In the genomic region with DNA sequence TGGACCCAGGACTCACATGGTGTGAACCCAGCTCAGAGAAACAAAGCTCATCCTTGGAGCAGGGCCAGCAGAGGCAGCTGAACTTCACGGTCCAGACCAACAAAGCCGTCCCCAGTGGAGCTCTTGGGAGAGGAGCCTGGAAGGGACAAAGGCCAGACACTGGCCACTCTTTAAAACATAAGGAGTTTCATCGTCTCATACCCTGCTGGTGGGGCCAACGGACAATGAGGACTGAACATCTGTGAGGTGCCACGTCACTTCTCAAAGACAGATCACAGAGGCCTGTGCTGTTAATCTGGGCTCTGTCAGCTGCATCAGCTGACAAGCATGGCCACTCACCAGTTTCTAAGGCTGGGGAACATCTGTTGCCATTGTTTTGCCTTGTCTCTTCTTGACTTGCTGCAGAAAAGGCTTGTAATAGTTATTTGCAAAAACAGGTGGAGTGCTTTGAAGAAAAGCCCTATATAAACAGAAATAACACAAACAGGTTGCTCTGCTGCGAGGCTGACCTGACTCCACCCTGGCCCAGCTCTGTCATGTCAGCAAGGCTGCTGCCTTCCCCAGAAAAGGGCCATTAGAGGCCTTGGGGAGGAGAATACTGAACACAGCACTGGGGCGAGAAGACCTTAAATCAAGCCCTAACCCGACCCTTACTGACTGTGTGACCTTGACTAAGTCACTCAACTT, we compare ENCODE assay signal across 14 cellular contexts.
DNase-seq lines count a peak whose midpoint lies in the region; ATAC-seq, FAIRE-seq and TF ChIP-seq lines count a peak whose summit lies in the region.
"Had no signal": no experiment of that assay in that cellular context is flagged by ENCODE, and none has a peak within 500 bp of the region (broad histone marks: within the 10 kb centered on the region; RNA-seq: fewer than 3 reads in every experiment).

No MANE protein-coding gene starts in this region.

- ATAC-seq in Right ventricle myocardium inferior (peak; percentile 66), left lung (no peak)
- ATAC-seq: activated CD8-positive, alpha-beta memory T cell treated with anti-CD3 and anti-CD28 coated beads, Interleukin-2, amount 10 ng/mL, durations not matched to agents 7 days and 5 days had no signal

- H3K9ac ChIP-seq in kidney (ENCODE audit: low read length in 2 of 2): no peak overlapping the region

- no peak overlapping the region for H3K27ac Mint-ChIP-seq in mesothelial cell of epicardium
- H3K27ac Mint-ChIP-seq: activated CD8-positive, alpha-beta memory T cell treated with anti-CD3 and anti-CD28 coated beads, Interleukin-2, amount 10 ng/mL, durations not matched to agents 7 days and 5 days had no signal

- FAIRE-seq in kidney (lab: Jason Lieb, UNC): no peak

- H3K9me3 Mint-ChIP-seq in mesothelial cell of epicardium: no peaks in the 10 kb centered on the region

- H3K27ac ChIP-seq in right atrium auricular region (no peak overlapping the region), kidney (ENCODE audit: low read depth in 2 of 2, low read length in 2 of 2) (no peak overlapping the region), left lung (no peak overlapping the region)
- H3K27ac ChIP-seq: hepatocyte, sigmoid colon, transverse colon had no signal

- peaks cover 13% of the 10 kb centered on the region for H3K4me1 Mint-ChIP-seq in mesothelial cell of epicardium
- H3K4me1 Mint-ChIP-seq: activated CD8-positive, alpha-beta memory T cell treated with anti-CD3 and anti-CD28 coated beads, Interleukin-2, amount 10 ng/mL, durations not matched to agents 7 days and 5 days had no signal

- intact Hi-C loops in Right ventricle myocardium inferior (cut with DNase I): loop anchor here (5.0 kb wide), 1 partner anchor 50 kb away; no protein-coding TSS in a partner anchor
- intact Hi-C loops in kidney (cut with DNase I): no loop called here
- intact Hi-C loops in left lung (cut with DNase I): no loop called here

- H3K36me3 Mint-ChIP-seq in mesothelial cell of epicardium: no peaks in the 10 kb centered on the region
- H3K36me3 Mint-ChIP-seq: activated CD8-positive, alpha-beta memory T cell treated with anti-CD3 and anti-CD28 coated beads, Interleukin-2, amount 10 ng/mL, durations not matched to agents 7 days and 5 days had no signal

- H3K36me3 ChIP-seq in right atrium auricular region (no peaks in the 10 kb centered on the region), kidney (ENCODE audit: control insufficient read depth in 1 of 2, insufficient read depth in 2 of 2, low read length in 2 of 2) (no peaks in the 10 kb centered on the region), left lung (no peaks in the 10 kb centered on the region)
- H3K36me3 ChIP-seq: sigmoid colon, transverse colon had no signal

- no peak for TF ChIP-seq CTCF in right atrium auricular region (IDR thresholded peaks at IDR 0.05)
- no peak for TF ChIP-seq CTCF in cardiac fibroblast (IDR thresholded peaks at IDR 0.05; ENCODE audit: low read depth, low read length)
- no peak for TF ChIP-seq CTCF in kidney (IDR thresholded peaks at IDR 0.05; ENCODE audit: borderline replicate concordance, extremely low read depth, insufficient read depth)
- TF ChIP-seq CTCF in left lung (IDR thresholded peaks at IDR 0.05): no peak
- TF ChIP-seq CTCF in mesothelial cell of epicardium (IDR thresholded peaks at IDR 0.05; ENCODE audit: unreplicated experiment): no peak
- TF ChIP-seq CTCF in GM20000 (IDR thresholded peaks at IDR 0.05; ENCODE audit: extremely low read depth, missing control alignments): no peak

- peaks cover 0 to 38% of the 10 kb centered on the region in 2 donors for H3K4me1 ChIP-seq in right atrium auricular region
- peaks cover 0 to 5% of the 10 kb centered on the region in 2 donors for H3K4me1 ChIP-seq in kidney (ENCODE audit: control insufficient read depth in 1 of 2, insufficient read depth in 1 of 2, low read depth in 1 of 2, low read length in 2 of 2)
- H3K4me1 ChIP-seq in left lung: peaks cover 15 to 17% of the 10 kb centered on the region in 2 donors
- H3K4me1 ChIP-seq: sigmoid colon, transverse colon had no signal

- DNase-seq in Right ventricle myocardium inferior (ENCODE audit: missing footprints) (no peak), right atrium auricular region (ENCODE audit: low spot score) (no peak), cardiac fibroblast (ENCODE audit: low read depth in 2 of 2) (peak; percentile 13 to 70), kidney (peak; percentile 52), left lung (no peak), mesothelial cell of epicardium (ENCODE audit: low spot score in 2 of 2, unreplicated experiment in 2 of 2) (no peak), kidney tubule cell (ENCODE audit: low spot score) (no peak), GM20000 (ENCODE audit: low spot score) (no peak)
- DNase-seq: activated CD8-positive, alpha-beta memory T cell treated with anti-CD3 and anti-CD28 coated beads, Interleukin-2, amount 10 ng/mL, durations not matched to agents 7 days and 5 days; effector CD4-positive, alpha-beta T cell; NCI-H2081 treated with DMSO at 0.1 percent for 48 hours; sigmoid colon; transverse colon had no signal

- H3K27me3 Mint-ChIP-seq in mesothelial cell of epicardium (ENCODE audit: low read depth): peaks cover 7% of the 10 kb centered on the region
- H3K27me3 Mint-ChIP-seq: activated CD8-positive, alpha-beta memory T cell treated with anti-CD3 and anti-CD28 coated beads, Interleukin-2, amount 10 ng/mL, durations not matched to agents 7 days and 5 days had no signal

- no peak overlapping the region for H3K4me3 Mint-ChIP-seq in mesothelial cell of epicardium
- H3K4me3 Mint-ChIP-seq: activated CD8-positive, alpha-beta memory T cell treated with anti-CD3 and anti-CD28 coated beads, Interleukin-2, amount 10 ng/mL, durations not matched to agents 7 days and 5 days had no signal

- no peaks in the 10 kb centered on the region for H3K9me3 ChIP-seq in right atrium auricular region
- H3K9me3 ChIP-seq in kidney (ENCODE audit: control insufficient read depth in 1 of 2, low read length in 2 of 2): no peaks in the 10 kb centered on the region
- H3K9me3 ChIP-seq in left lung: no peaks in the 10 kb centered on the region
- H3K9me3 ChIP-seq: sigmoid colon, transverse colon had no signal

- H3K4me3 ChIP-seq in right atrium auricular region (no peak overlapping the region), cardiac fibroblast (replicated peaks in 1 of 2; ENCODE audit: low read depth in 2 of 2, low read length in 2 of 2) (no peak overlapping the region), kidney (ENCODE audit: low read length in 2 of 2) (no peak overlapping the region), left lung (no peak overlapping the region)
- H3K4me3 ChIP-seq: hepatocyte, sigmoid colon, transverse colon had no signal

- no peaks in the 10 kb centered on the region for H3K27me3 ChIP-seq in right atrium auricular region
- no peaks in the 10 kb centered on the region for H3K27me3 ChIP-seq in left lung
- H3K27me3 ChIP-seq: hepatocyte, sigmoid colon, transverse colon had no signal

Comparison
In these comparisons a context has a peak if more than half of its experiments do, and no peak if none do; other contexts are left out.
1. DNase-seq: peak in cardiac fibroblast (2 of 2) and kidney (single experiment); none in Right ventricle myocardium inferior (single experiment), right atrium auricular region (single experiment), left lung (0 of 2), mesothelial cell of epicardium (0 of 2), kidney tubule cell (single experiment) and GM20000 (single experiment).